8 cellular contexts compared by ENCODE assay signal in genomic region chr11:59106363-59107336, GRCh38. TPM values are rescaled to one million over a fixed set of nuclear protein-coding genes. Genes with fewer than 3 reads are reported as not detected.
A peak's percentile ranks its signal among the peaks of the same experiment; 100 is the strongest.
DNase-seq lines count a peak whose midpoint lies in the region; ATAC-seq and TF ChIP-seq lines count a peak whose summit lies in the region.

Gene FAM111B, plus strand, starts transcription at chr11:59107237. Its CDS starts 2,389 bp downstream, at chr11:59109626.

- intact Hi-C loops in activated CD4-positive, alpha-beta T cell treated with anti-CD3 and anti-CD28 coated beads for 36 hours (cut with DNase I, micrococcal nuclease): loop anchor here (1.0 to 2.0 kb wide), 3 partner anchors 36 to 528 kb away; partner anchors contain the start of genes FAM111A (in 2 of the 2) and ZFP91 (in 1 of the 2)
- intact Hi-C loops in left colon (cut with DNase I, micrococcal nuclease): no loop called here

- CTCF ChIA-PET in activated CD4-positive, alpha-beta T cell treated with anti-CD3 and anti-CD28 coated beads for 36 hours (lab: Charles Lee): interaction anchor here (0.7 to 3.4 kb wide), 13 partner anchors 10 to 562 kb away, joined by 3 to 24 read pairs (median 4); partner anchors contain the start of genes DTX4, FAM111A and PATL1

- ATAC-seq in HG03139 (IDR thresholded peaks at IDR 0.05; ENCODE audit: unreplicated experiment) (peak; percentile 60), left colon (peak; percentile 95)
- peak; percentile 87 for ATAC-seq in activated CD4-positive, alpha-beta T cell treated with anti-CD3 and anti-CD28 coated beads for 36 hours

- peak; percentile 91 for DNase-seq in AG10803 (ENCODE audit: low read depth)
- DNase-seq in NCI-H2196 treated with DMSO at 0.1 percent for 48 hours (lab: John Stamatoyannopoulos, UW; ENCODE audit: unreplicated experiment): peak; percentile 96
- DNase-seq in activated CD4-positive, alpha-beta T cell treated with anti-CD3 and anti-CD28 coated beads for 36 hours: peak; percentile 86
- DNase-seq in dedifferentiated amniotic fluid mesenchymal stem cell (ENCODE audit: extremely low spot score): peak; percentile 64
- peak; percentile 85 to 92 for DNase-seq in left colon
- peak; percentile 76 for DNase-seq in stimulated activated CD4-positive, alpha-beta T cell treated with anti-CD3 and anti-CD28 coated beads, Interleukin-1b, Interleukin-23, amount 100 ng/mL, for 48 hours

- POLR2A ChIA-PET in activated CD4-positive, alpha-beta T cell treated with anti-CD3 and anti-CD28 coated beads for 36 hours (lab: Charles Lee): interaction anchor here (0.6 to 1.7 kb wide), 4 partner anchors 36 to 452 kb away, joined by 3 to 7 read pairs (median 5); partner anchors contain the start of genes DTX4 and FAM111A

- in situ Hi-C loops in GM18951 (cut with MboI; ENCODE audit: low sequenced_read_pairs, unreplicated experiment): loop anchor here (25.0 kb wide), 1 partner anchor 1344 kb away; the partner anchor contains the start of genes BTBD18 and CTNND1

- H3K4me3 Mint-ChIP-seq in activated CD4-positive, alpha-beta T cell treated with anti-CD3 and anti-CD28 coated beads for 36 hours: peak within 1 kb of the TSS; percentile 79

- H3K36me3 Mint-ChIP-seq in activated CD4-positive, alpha-beta T cell treated with anti-CD3 and anti-CD28 coated beads for 36 hours (ENCODE audit: low read depth): peaks cover 28% of the 10 kb centered on the region

- peaks cover 54% of the 10 kb centered on the region for H3K4me1 Mint-ChIP-seq in activated CD4-positive, alpha-beta T cell treated with anti-CD3 and anti-CD28 coated beads for 36 hours

- peak within 1 kb of the TSS; percentile 67 for H3K4me3 ChIP-seq in AG10803 (ENCODE audit: low read length)

- no peak for TF ChIP-seq CTCF in AG10803 (conservative IDR thresholded peaks at IDR 0.05; ENCODE audit: low read length)

- no peaks in the 10 kb centered on the region for H3K9me3 Mint-ChIP-seq in activated CD4-positive, alpha-beta T cell treated with anti-CD3 and anti-CD28 coated beads for 36 hours (ENCODE audit: low read depth)

- peak within 1 kb of the TSS; percentile 64 for H3K27ac Mint-ChIP-seq in activated CD4-positive, alpha-beta T cell treated with anti-CD3 and anti-CD28 coated beads for 36 hours

- TF ChIP-seq POLR2A in GM18951 (IDR thresholded peaks at IDR 0.05; ENCODE audit: extremely low read depth, insufficient read depth, insufficient read length): peak; percentile 76

- peaks cover 23% of the 10 kb centered on the region for H3K27me3 Mint-ChIP-seq in activated CD4-positive, alpha-beta T cell treated with anti-CD3 and anti-CD28 coated beads for 36 hours

RNA-seq across cellular contexts. Expression of gene FAM111B, which starts in this region (rescaled TPM):
- total RNA-seq in activated CD4-positive, alpha-beta T cell treated with anti-CD3 and anti-CD28 coated beads for 36 hours: 10 to 100 TPM; 32.3 to 38.9 TPM
- total RNA-seq in left colon: 1 to 10 TPM; 2.3 to 5.7 TPM

Comparison
In these comparisons a context has a peak if more than half of its experiments do, and no peak if none do; other contexts are left out.
1. Peak in every context shown above with its lines: DNase-seq, ATAC-seq and H3K4me3 ChIP-seq.
2. RNA of gene FAM111B (total RNA-seq): 32.3 to 38.9 TPM in activated CD4-positive, alpha-beta T cell treated with anti-CD3 and anti-CD28 coated beads for 36 hours; 2.3 to 5.7 TPM in left colon; every median in the first group is over 4 times any median in the second.
3. intact Hi-C loops: an anchor here in activated CD4-positive, alpha-beta T cell treated with anti-CD3 and anti-CD28 coated beads for 36 hours (1.0 to 2.0 kb wide); none called in left colon.